8 cellular contexts compared by ENCODE assay signal in the genomic region with DNA sequence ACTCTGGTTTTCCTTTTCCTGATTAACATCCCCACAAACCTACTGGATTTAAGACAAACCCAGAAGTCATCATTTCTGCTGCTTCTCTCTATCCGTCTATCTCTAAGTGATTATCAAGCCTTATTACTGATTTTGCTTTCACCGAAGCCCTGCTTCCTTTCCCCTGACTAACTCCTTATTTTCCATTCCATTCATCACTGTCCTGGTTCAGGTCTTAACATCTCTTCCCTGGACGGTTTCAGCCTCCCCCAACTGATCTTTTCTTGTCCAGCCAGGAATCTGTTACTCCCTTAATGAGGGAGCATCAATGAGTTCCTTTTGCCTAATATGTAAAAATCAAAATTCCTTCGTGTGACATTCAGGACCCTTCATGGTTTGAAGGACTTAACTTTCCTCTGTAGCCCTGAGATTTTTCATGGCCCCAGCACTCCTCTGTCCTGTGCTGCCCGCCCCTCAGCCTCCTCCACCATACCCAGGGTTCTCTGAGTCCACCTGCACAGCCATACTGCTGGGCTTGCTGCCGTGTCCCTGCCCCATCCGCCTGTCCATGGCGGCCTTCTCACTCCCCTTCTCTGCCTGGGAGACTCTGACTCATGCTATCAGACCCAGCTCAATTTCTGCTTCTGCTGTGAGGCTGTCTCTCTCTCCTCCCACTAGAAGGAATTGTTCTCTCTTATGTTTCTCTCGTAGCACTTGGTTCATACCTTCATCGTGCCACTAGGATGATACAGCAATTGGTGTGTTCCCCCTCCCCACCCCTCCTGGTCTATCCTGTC.
DNase-seq lines count a peak whose midpoint lies in the region; ATAC-seq and TF ChIP-seq lines count a peak whose summit lies in the region.

No MANE protein-coding gene starts in this region.

- H3K36me3 Mint-ChIP-seq in Caco-2 (ENCODE audit: insufficient read depth, unreplicated experiment): no peaks in the 10 kb centered on the region

- H2AK5ac ChIP-seq in trophoblast cell (ENCODE audit: low read length): peak overlapping the region; percentile 47

- peak; percentile 37 for ATAC-seq in PC-3
- no peak for ATAC-seq in GM21367 (IDR thresholded peaks at IDR 0.05; ENCODE audit: unreplicated experiment)
- no peak for ATAC-seq in GM18873 (IDR thresholded peaks at IDR 0.05; ENCODE audit: low FRiP score, unreplicated experiment)

- H3K4ac ChIP-seq in trophoblast cell (ENCODE audit: low read depth, low read length): peak overlapping the region; percentile 77

- H2BK12ac ChIP-seq in trophoblast cell (ENCODE audit: low read length): peak overlapping the region; percentile 85

- TF ChIP-seq CTCF in Caco-2 (IDR thresholded peaks at IDR 0.05; ENCODE audit: insufficient read depth in 1 of 2, low read depth in 1 of 2, low read length in 1 of 2, severe bottlenecking in 1 of 2, unreplicated experiment in 1 of 2): no peak
- TF ChIP-seq CTCF in PC-3 (conservative IDR thresholded peaks at IDR 0.05; ENCODE audit: low read depth, low read length): no peak
- TF ChIP-seq CTCF in epithelial cell of esophagus (IDR thresholded peaks at IDR 0.05; ENCODE audit: insufficient read depth, low read depth, low read length, missing control alignments): no peak
- TF ChIP-seq CTCF in Peyer's patch (IDR thresholded peaks at IDR 0.05): no peak

- H3K4me3 ChIP-seq in Caco-2 (ENCODE audit: low read depth, low read length) (no peak overlapping the region), PC-3 (ENCODE audit: low read length) (no peak overlapping the region), epithelial cell of esophagus (ENCODE audit: low read length) (no peak overlapping the region), trophoblast cell (ENCODE audit: low read depth, low read length) (no peak overlapping the region), Peyer's patch (no peak overlapping the region)

- H3K4me2 ChIP-seq in PC-3 (ENCODE audit: low read length) (peak overlapping the region; percentile 76), trophoblast cell (ENCODE audit: low read length) (no peak overlapping the region)

- peak overlapping the region; percentile 89 for H3K18ac ChIP-seq in trophoblast cell (ENCODE audit: low read length)

- peaks cover 28% of the 10 kb centered on the region for H3F3A ChIP-seq in PC-3 (ENCODE audit: low read length, unreplicated experiment)

- H3K4me1 ChIP-seq in Caco-2: peaks cover 21% of the 10 kb centered on the region
- peaks cover 83% of the 10 kb centered on the region for H3K4me1 ChIP-seq in PC-3 (ENCODE audit: insufficient read depth, low read length)
- H3K4me1 ChIP-seq in trophoblast cell (ENCODE audit: control insufficient read depth in 1 of 2, insufficient read depth in 2 of 2, low read length in 2 of 2): peaks cover 34 to 45% of the 10 kb centered on the region in 2 experiments
- H3K4me1 ChIP-seq in Peyer's patch: peaks cover 0 to 63% (median 13%) of the 10 kb centered on the region in 4 donors

- no peaks in the 10 kb centered on the region for H3K36me3 ChIP-seq in Caco-2 (ENCODE audit: control insufficient read depth, insufficient read depth, low read length)
- H3K36me3 ChIP-seq in PC-3 (ENCODE audit: low read depth, low read length): 0 out of 2 replicates have a peak, but pooled peaks cover 2% of the 10 kb centered on the region
- H3K36me3 ChIP-seq in trophoblast cell (ENCODE audit: control insufficient read depth in 1 of 2, insufficient read depth in 2 of 2, low read length in 2 of 2): peaks cover 5 to 13% of the 10 kb centered on the region in 2 experiments
- H3K36me3 ChIP-seq in Peyer's patch: no peaks in the 10 kb centered on the region

- CTCF ChIA-PET in Caco-2 (lab: Charles Lee) (no interaction called here), PC-3 (lab: Charles Lee) (interaction anchor here (0.6 to 1.3 kb wide), 2 partner anchors 26 to 36 kb away, joined by 3 to 5 read pairs; no protein-coding TSS in a partner anchor)

- BruUV-seq in Caco-2 (replicated peaks; lab: Mats Ljungman, UMichigan): no TSS peak
- no TSS peak for BruUV-seq in PC-3 (replicated peaks; lab: Mats Ljungman, UMichigan)

- H3K27ac Mint-ChIP-seq in Caco-2 (ENCODE audit: unreplicated experiment): peak overlapping the region; percentile 6

- no peaks in the 10 kb centered on the region for H3K9me2 ChIP-seq in PC-3 (replicated peaks; ENCODE audit: low read length)

- POLR2A ChIA-PET in Caco-2 (lab: Charles Lee) (no interaction called here), PC-3 (lab: Charles Lee; ENCODE audit: unreplicated experiment) (interaction anchor here (0.5 to 0.6 kb wide), 6 partner anchors 13 to 218 kb away, joined by 3 to 12 read pairs (median 5); partner anchors contain the start of gene HIF1A)

- H4K8ac ChIP-seq in trophoblast cell (ENCODE audit: low read depth, low read length): peak overlapping the region; percentile 80

- H3K9me3 ChIP-seq in Caco-2: no peaks in the 10 kb centered on the region
- no peaks in the 10 kb centered on the region for H3K9me3 ChIP-seq in PC-3 (ENCODE audit: low read length)
- no peaks in the 10 kb centered on the region for H3K9me3 ChIP-seq in trophoblast cell (ENCODE audit: insufficient read depth, low read depth, low read length)
- H3K9me3 ChIP-seq in Peyer's patch: no peaks in the 10 kb centered on the region

- peaks cover 15% of the 10 kb centered on the region for H3K4me1 Mint-ChIP-seq in Caco-2 (ENCODE audit: low read depth, unreplicated experiment)

- H3K9ac ChIP-seq in PC-3 (ENCODE audit: low read length): peak overlapping the region; percentile 90
- no peak overlapping the region for H3K9ac ChIP-seq in trophoblast cell (ENCODE audit: low read length)

- H2AFZ ChIP-seq in PC-3 (ENCODE audit: low read length): no peak overlapping the region
- H2AFZ ChIP-seq in trophoblast cell (ENCODE audit: insufficient read depth, low read length, poor library complexity): peak overlapping the region; percentile 61

- TF ChIP-seq POLR2A in Peyer's patch (IDR thresholded peaks at IDR 0.05): no peak

- 0 out of 2 replicates have a peak, but pooled peaks cover 4% of the 10 kb centered on the region for H3K79me2 ChIP-seq in PC-3 (ENCODE audit: low read length)
- peaks cover 7% of the 10 kb centered on the region for H3K79me2 ChIP-seq in trophoblast cell (ENCODE audit: control insufficient read depth, insufficient read depth, low read length, poor library complexity)

- DNase-seq in Caco-2 (no peak), PC-3 (peak; percentile 85), epithelial cell of esophagus (ENCODE audit: low read depth) (peak; percentile 67), trophoblast cell (peak; percentile 54 to 58), Peyer's patch (no peak), T-helper 9 cell (no peak)

- peak overlapping the region; percentile 45 for H4K12ac ChIP-seq in trophoblast cell (ENCODE audit: low read depth, low read length)

- no peak overlapping the region for H3K4me3 Mint-ChIP-seq in Caco-2 (ENCODE audit: unreplicated experiment)

- H3K27me3 ChIP-seq in Caco-2 (replicated peaks; ENCODE audit: control insufficient read depth, insufficient read depth, low read length) (no peaks in the 10 kb centered on the region), PC-3 (ENCODE audit: low read length) (no peaks in the 10 kb centered on the region), trophoblast cell (ENCODE audit: insufficient read depth, low read length) (no peaks in the 10 kb centered on the region), Peyer's patch (no peaks in the 10 kb centered on the region)

- peak overlapping the region; percentile 94 for H4K91ac ChIP-seq in trophoblast cell (ENCODE audit: low read depth, low read length)

- H4K20me1 ChIP-seq in PC-3 (ENCODE audit: low read length): no peaks in the 10 kb centered on the region

- intact Hi-C loops in Caco-2 (cut with micrococcal nuclease; ENCODE audit: unreplicated experiment) (no loop called here), PC-3 (cut with micrococcal nuclease) (no loop called here)

- H3K14ac ChIP-seq in trophoblast cell (ENCODE audit: low read length): peak overlapping the region; percentile 71

- H3K27ac ChIP-seq in PC-3 (ENCODE audit: low read length) (peak overlapping the region; percentile 95), trophoblast cell (ENCODE audit: low read depth, low read length) (peak overlapping the region; percentile 100), Peyer's patch (peak overlapping the region in 2 of 4 donors; percentile 42 to 73)

- H3K23ac ChIP-seq in trophoblast cell (ENCODE audit: low read length): no peak overlapping the region

- no peaks in the 10 kb centered on the region for H3K27me3 Mint-ChIP-seq in Caco-2 (ENCODE audit: insufficient read depth, unreplicated experiment)

- WGBS in trophoblast cell (ENCODE audit: extremely low coverage, insufficient coverage, insufficient read length): no CpG with 5 or more reads among the region's 10 CpGs

- H3K79me1 ChIP-seq in trophoblast cell (ENCODE audit: low read length): peaks cover 45% of the 10 kb centered on the region

- H2BK120ac ChIP-seq in trophoblast cell (ENCODE audit: insufficient read depth, low read length, poor library complexity): peak overlapping the region; percentile 87

- no peaks in the 10 kb centered on the region for H3K9me3 Mint-ChIP-seq in Caco-2 (ENCODE audit: unreplicated experiment)

- peak overlapping the region; percentile 95 for H2BK5ac ChIP-seq in trophoblast cell (ENCODE audit: low read depth, low read length, poor library complexity)

Comparison
In these comparisons a context has a peak if more than half of its experiments do, and no peak if none do; other contexts are left out.
1. DNase-seq: peak in PC-3 (single experiment), epithelial cell of esophagus (single experiment) and trophoblast cell (2 of 2); none in Caco-2 (0 of 2), Peyer's patch (0 of 3) and T-helper 9 cell (single experiment).